In the genomic region with DNA sequence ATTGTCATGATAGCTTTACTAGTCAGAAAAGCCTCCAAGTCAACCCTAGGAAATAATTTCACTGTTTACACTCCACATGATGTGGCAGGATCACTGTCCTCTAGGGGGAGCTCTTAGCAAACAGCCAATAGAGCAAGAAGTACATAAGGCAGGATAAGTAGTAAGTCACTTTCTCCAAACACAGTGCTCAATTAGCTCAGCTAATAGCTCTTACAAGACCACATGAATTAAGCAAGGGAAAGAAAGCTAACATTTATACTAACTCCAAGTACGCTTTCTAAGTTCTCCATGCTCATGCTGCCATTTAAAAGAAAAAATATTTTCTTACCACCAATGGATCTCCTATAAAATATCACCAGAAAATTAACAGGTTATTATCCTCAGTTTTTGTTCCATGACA, we compare ENCODE assay signal across 8 cellular contexts.
DNase-seq lines count a peak whose midpoint lies in the region; FAIRE-seq and TF ChIP-seq lines count a peak whose summit lies in the region.

No MANE protein-coding gene starts in this region.

- peak; percentile 58 for DNase-seq in SIG-M5 treated with dmso at 0.1 percent for 504 hours (lab: John Stamatoyannopoulos, UW; ENCODE audit: unreplicated experiment)
- no peak for DNase-seq in SIG-M5 (lab: John Stamatoyannopoulos, UW)
- DNase-seq in SK-MEL-5 (ENCODE audit: low read depth, low spot score), result peak; percentile 73
- DNase-seq in adipocyte (ENCODE audit: low read depth), result peak; percentile 70
- peak; percentile 13 for DNase-seq in keratinocyte (ENCODE audit: low read depth, low spot score)
- DNase-seq in stimulated activated CD4-positive, alpha-beta T cell treated with anti-CD3 and anti-CD28 coated beads, TNF-alpha, amount 100 ng/mL, for 48 hours (ENCODE audit: low read depth in 3 of 3), result peak; percentile 23 to 50 (median 27)
- DNase-seq in posterior vena cava (ENCODE audit: low spot score), result no peak

- H3K27me3 ChIP-seq in adipocyte (replicated peaks; ENCODE audit: control insufficient read depth, insufficient read depth, low read length), result no peaks in the 10 kb centered on the region
- H3K27me3 ChIP-seq in keratinocyte (ENCODE audit: control insufficient read depth, extremely low read depth, insufficient read depth, low read length), result no peaks in the 10 kb centered on the region

- dilution Hi-C loops in keratinocyte (cut with MboI; ENCODE audit: extremely low pct_ligation_motif_present, low sequenced_read_pairs), result no loop called here

- no peak overlapping the region for H2AFZ ChIP-seq in keratinocyte (ENCODE audit: control insufficient read depth, low read length)

- no peak overlapping the region for H3K4me2 ChIP-seq in keratinocyte (ENCODE audit: control insufficient read depth, extremely low read depth, insufficient read depth, low read depth, low read length)

- intact Hi-C loops in posterior vena cava (cut with DNase I), result no loop called here

- in situ Hi-C loops in SK-MEL-5 (cut with HindIII; ENCODE audit: low pct_unique_long_range_greater_than_20kb, low sequenced_read_pairs), result no loop called here

- FAIRE-seq in keratinocyte (lab: Jason Lieb, UNC), result peak; percentile 73

- H3K9ac ChIP-seq in adipocyte (ENCODE audit: low read length), result no peak overlapping the region
- no peak overlapping the region for H3K9ac ChIP-seq in keratinocyte (ENCODE audit: control insufficient read depth, extremely low read depth, insufficient read depth, low read length)

- no peaks in the 10 kb centered on the region for H3K79me2 ChIP-seq in keratinocyte (ENCODE audit: control insufficient read depth, insufficient read depth, low read length)

- H4K20me1 ChIP-seq in keratinocyte (ENCODE audit: control insufficient read depth, extremely low read depth, insufficient read depth, low read length), result no peaks in the 10 kb centered on the region

- no peaks in the 10 kb centered on the region for H3K36me3 ChIP-seq in adipocyte (ENCODE audit: control insufficient read depth, insufficient read depth, low read length, severe bottlenecking)
- no peaks in the 10 kb centered on the region for H3K36me3 ChIP-seq in keratinocyte (ENCODE audit: control insufficient read depth in 2 of 2, extremely low read depth in 1 of 2, insufficient read depth in 2 of 2, low read length in 2 of 2)

- H3K9me3 ChIP-seq in adipocyte (ENCODE audit: control insufficient read depth, low read length) (no peaks in the 10 kb centered on the region), keratinocyte (ENCODE audit: control insufficient read depth, low read depth, low read length) (no peaks in the 10 kb centered on the region)

- peak; percentile 93 for TF ChIP-seq CTCF in LNCAP (IDR thresholded peaks at IDR 0.05)
- peak; percentile 55 to 82 (median 80) for TF ChIP-seq CTCF in keratinocyte (optimal IDR thresholded peaks at IDR 0.05 in 1 of 3, IDR thresholded peaks at IDR 0.05 in 1 of 3, conservative IDR thresholded peaks at IDR 0.05 in 1 of 3; ENCODE audit: extremely low read depth in 1 of 3, insufficient read depth in 2 of 3, low read length in 3 of 3)

- no peaks in the 10 kb centered on the region for H3K9me1 ChIP-seq in keratinocyte (ENCODE audit: control insufficient read depth, extremely low read depth, insufficient read depth, low read length)

- H3K4me1 ChIP-seq in adipocyte (ENCODE audit: control insufficient read depth, insufficient read depth, low read length), result no peaks in the 10 kb centered on the region
- no peaks in the 10 kb centered on the region for H3K4me1 ChIP-seq in keratinocyte (ENCODE audit: control insufficient read depth, extremely low read depth, insufficient read depth, low read length)

- H3K27ac ChIP-seq in keratinocyte (ENCODE audit: control insufficient read depth, insufficient read depth, low read length), result no peak overlapping the region

- H3K4me3 ChIP-seq in adipocyte (ENCODE audit: low read length) (no peak overlapping the region), keratinocyte (ENCODE audit: control insufficient read depth in 2 of 3, extremely low read depth in 1 of 3, insufficient read depth in 2 of 3, low read depth in 1 of 3, low read length in 3 of 3) (no peak overlapping the region)

Comparison
In these comparisons a context has a peak if more than half of its experiments do, and no peak if none do; other contexts are left out.
1. DNase-seq: peak in SIG-M5 treated with dmso at 0.1 percent for 504 hours (single experiment), SK-MEL-5 (single experiment), adipocyte (single experiment), keratinocyte (single experiment) and stimulated activated CD4-positive, alpha-beta T cell treated with anti-CD3 and anti-CD28 coated beads, TNF-alpha, amount 100 ng/mL, for 48 hours (3 of 3); none in SIG-M5 (single experiment) and posterior vena cava (single experiment).